10 cellular contexts compared by ENCODE assay signal in the genomic region with DNA sequence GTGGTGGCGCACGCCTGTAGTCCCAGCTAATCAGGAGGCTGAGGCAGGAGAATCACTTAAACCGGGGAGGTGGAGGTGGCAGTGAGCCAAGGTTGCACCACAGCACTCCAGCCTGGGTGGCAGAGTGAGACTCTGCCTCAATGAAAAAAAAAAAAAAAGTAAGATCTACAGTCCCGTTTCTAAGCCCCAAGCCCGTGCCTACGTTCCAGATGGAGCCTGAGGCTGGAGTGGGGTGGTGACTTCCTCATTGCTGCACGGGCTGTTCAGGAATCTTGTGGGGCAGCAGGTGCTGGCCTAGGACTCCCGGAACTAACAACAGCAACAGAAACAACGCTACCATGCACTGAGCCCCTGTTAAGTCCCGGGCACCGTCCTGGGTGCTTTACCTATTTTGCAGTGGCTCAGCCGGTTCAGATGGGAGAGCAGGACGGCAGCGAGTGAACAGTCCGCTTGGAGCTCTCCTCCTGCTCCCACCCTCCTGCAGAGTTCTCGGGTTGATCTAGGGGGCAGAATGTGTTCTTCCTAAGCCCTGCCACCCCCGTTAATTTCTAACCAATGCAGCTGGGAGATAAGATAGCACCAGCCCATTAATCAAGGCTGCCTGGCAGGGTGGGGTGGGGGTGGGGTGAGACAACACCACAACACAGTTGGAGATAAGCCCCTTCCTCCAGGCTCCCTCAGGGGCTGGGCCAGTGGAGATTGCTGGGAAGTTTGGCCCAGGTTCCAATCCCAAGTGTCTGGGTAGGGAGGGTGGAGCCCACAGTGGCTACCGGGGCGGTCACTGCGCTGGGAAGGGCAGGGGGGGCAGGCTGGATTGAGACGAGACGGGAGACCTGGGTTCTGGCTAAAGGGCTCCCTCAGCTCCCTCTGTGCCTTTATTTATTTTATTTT. TPM values are rescaled to one million over a fixed set of nuclear protein-coding genes. Genes with fewer than 3 reads are reported as not detected.
DNase-seq lines count a peak whose midpoint lies in the region; ATAC-seq and TF ChIP-seq lines count a peak whose summit lies in the region.
"Had no signal": no experiment of that assay in that cellular context is flagged by ENCODE, and none has a peak within 500 bp of the region (broad histone marks: within the 10 kb centered on the region; RNA-seq: fewer than 3 reads in every experiment).

No MANE protein-coding gene starts in this region.

- H3K27ac ChIP-seq in SK-N-SH (ENCODE audit: low read depth in 2 of 2, low read length in 1 of 2) (peak overlapping the region in 1 of 2 experiments; percentile 65; a peak in 2 of 4 replicates), heart left ventricle (peak overlapping the region in 1 of 12 donors; percentile 33)

- TF ChIP-seq CTCF in SK-N-SH (IDR thresholded peaks at IDR 0.05) (no peak), heart left ventricle (IDR thresholded peaks at IDR 0.05) (peak in 1 of 12 donors; percentile 11)

- H3K9me3 ChIP-seq in SK-N-SH = no peaks in the 10 kb centered on the region
- no peaks in the 10 kb centered on the region for H3K9me3 ChIP-seq in heart left ventricle
- no peaks in the 10 kb centered on the region for H3K9me3 ChIP-seq in MG63

- DNase-seq in CMK (ENCODE audit: low read depth) (peak; percentile 96), SK-N-SH (peak; percentile 80), heart left ventricle (peak; percentile 39 to 63 (median 55)), myocyte (ENCODE audit: low read depth) (peak; percentile 39), NCI-H1048 (lab: John Stamatoyannopoulos, UW) (no peak), MG63 (no peak)
- DNase-seq in NK-92 treated with Interleukin-12 subunit alpha and Interleukin-12 subunit beta, amount 100 ng/mL, for 24 hours (lab: John Stamatoyannopoulos, UW) = no peak
- DNase-seq: central memory CD4-positive, alpha-beta T cell; foreskin melanocyte had no signal

- H3K4me1 ChIP-seq in SK-N-SH (ENCODE audit: control insufficient read depth in 1 of 2, insufficient read depth in 2 of 2, low read depth in 1 of 2, low read length in 1 of 2) (peaks cover 0 to 29% of the 10 kb centered on the region in 2 experiments; a peak in 1 of 4 replicates), heart left ventricle (peaks cover 0 to 21% (median 5%) of the 10 kb centered on the region in 12 donors)

- no peak for TF ChIP-seq POLR2A in heart left ventricle (IDR thresholded peaks at IDR 0.05)

- H3K9me2 ChIP-seq in SK-N-SH = no peaks in the 10 kb centered on the region

- CTCF ChIA-PET in SK-N-SH (lab: Yijun Ruan, JAX) = interaction anchor here (0.8 to 14.3 kb wide), 7 partner anchors 9 to 263 kb away, joined by 3 to 277 read pairs (median 3); no protein-coding TSS in a partner anchor

- ATAC-seq in heart left ventricle (peak; percentile 72 to 89 (median 82)), GM21576 (IDR thresholded peaks at IDR 0.05; ENCODE audit: unreplicated experiment) (no peak)

- peak in 1 of 2 experiments; percentile 82; a peak in 2 of 4 replicates for TF ChIP-seq EP300 in SK-N-SH (IDR thresholded peaks at IDR 0.05; ENCODE audit: borderline replicate concordance in 1 of 2, low read depth in 1 of 2, low read length in 1 of 2)

- no peaks in the 10 kb centered on the region for H3F3A ChIP-seq in SK-N-SH (replicated peaks; ENCODE audit: insufficient read depth)

- POLR2A ChIA-PET in SK-N-SH (lab: Yijun Ruan, JAX) = interaction anchor here (1.0 kb wide), 1 partner anchor 75 kb away, joined by 3 read pairs; the partner anchor contains the start of gene MARVELD1

- no peak overlapping the region for H2AFZ ChIP-seq in SK-N-SH (ENCODE audit: low read depth)

- no peak for TF ChIP-seq RAD21 in SK-N-SH (IDR thresholded peaks at IDR 0.05; ENCODE audit: low read length)

- intact Hi-C loops in heart left ventricle (cut with DNase I) = no loop called here

- WGBS in SK-N-SH (ENCODE audit: low lambda C conversion rate) = 27% methylated on average over 17 of the region's 22 CpGs
- WGBS in heart left ventricle, 4 donors = 14 to 18% (median 14%) methylated on average over 21 to 22 of the region's 22 CpGs

- H3K4me3 ChIP-seq in SK-N-SH (ENCODE audit: low read depth in 2 of 2, low read length in 1 of 2) = peak overlapping the region in 1 of 2 experiments; percentile 2; a peak in 1 of 4 replicates
- peak overlapping the region in 10 of 12 donors; percentile 5 to 37 (median 24) for H3K4me3 ChIP-seq in heart left ventricle
- no peak overlapping the region for H3K4me3 ChIP-seq in MG63

- H3K9ac ChIP-seq in SK-N-SH = no peak overlapping the region

- H3K79me2 ChIP-seq in SK-N-SH (ENCODE audit: insufficient read depth) = no peaks in the 10 kb centered on the region

- no peak overlapping the region for H3K4me2 ChIP-seq in SK-N-SH

- H3K36me3 ChIP-seq in SK-N-SH (replicated peaks in 1 of 2; ENCODE audit: control insufficient read depth in 1 of 2, insufficient read depth in 2 of 2, low read length in 1 of 2) (no peaks in the 10 kb centered on the region), heart left ventricle (no peaks in the 10 kb centered on the region), MG63 (no peaks in the 10 kb centered on the region)

- H3K27me3 ChIP-seq in SK-N-SH (ENCODE audit: insufficient read depth) = no peaks in the 10 kb centered on the region
- peaks cover 0 to 6% (median 0%) of the 10 kb centered on the region in 9 donors for H3K27me3 ChIP-seq in heart left ventricle
- no peaks in the 10 kb centered on the region for H3K27me3 ChIP-seq in MG63

- no peaks in the 10 kb centered on the region for H4K20me1 ChIP-seq in SK-N-SH (ENCODE audit: insufficient read depth)

TF ChIP-seq in SK-N-SH, 30 proteins besides CTCF, POLR2A, EP300 and RAD21 (continues in another document):
- TF ChIP-seq TCF12 (IDR thresholded peaks at IDR 0.05) (no peak), RCOR1 (IDR thresholded peaks at IDR 0.05; ENCODE audit: low read length) (peak; percentile 62), USF2 (IDR thresholded peaks at IDR 0.05; ENCODE audit: borderline replicate concordance, low read depth, low read length) (no peak), SMC3 (IDR thresholded peaks at IDR 0.05; ENCODE audit: low read depth, low read length) (no peak; the same call in 1 of the 2 replicates), POLR2AphosphoS5 (IDR thresholded peaks at IDR 0.05; ENCODE audit: low read depth, low read length) (no peak), MEF2A (IDR thresholded peaks at IDR 0.05; ENCODE audit: borderline replicate concordance, low read depth) (no peak), TEAD4 (IDR thresholded peaks at IDR 0.05; ENCODE audit: borderline replicate concordance, insufficient read depth) (no peak), NRF1 (IDR thresholded peaks at IDR 0.05; ENCODE audit: low read depth, low read length) (no peak), FOSL2 (IDR thresholded peaks at IDR 0.05; ENCODE audit: borderline replicate concordance, low read depth) (no peak)
- TF ChIP-seq, protein P1, sequence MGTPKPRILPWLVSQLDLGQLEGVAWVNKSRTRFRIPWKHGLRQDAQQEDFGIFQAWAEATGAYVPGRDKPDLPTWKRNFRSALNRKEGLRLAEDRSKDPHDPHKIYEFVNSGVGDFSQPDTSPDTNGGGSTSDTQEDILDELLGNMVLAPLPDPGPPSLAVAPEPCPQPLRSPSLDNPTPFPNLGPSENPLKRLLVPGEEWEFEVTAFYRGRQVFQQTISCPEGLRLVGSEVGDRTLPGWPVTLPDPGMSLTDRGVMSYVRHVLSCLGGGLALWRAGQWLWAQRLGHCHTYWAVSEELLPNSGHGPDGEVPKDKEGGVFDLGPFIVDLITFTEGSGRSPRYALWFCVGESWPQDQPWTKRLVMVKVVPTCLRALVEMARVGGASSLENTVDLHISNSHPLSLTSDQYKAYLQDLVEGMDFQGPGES (IDR thresholded peaks at IDR 0.05; ENCODE audit: low read depth, low read length) = no peak

RNA-seq across cellular contexts. Expression of gene SFRP5, which starts 17.0 kb away (rescaled TPM):
- polyA plus RNA-seq in SK-N-SH (2012; rRNA removed) (not detected in 2 replicates), heart left ventricle (1 to 10 TPM in 1 of 2 donors, under 1 TPM in 1; 1.00 to 1.3 TPM)
- polyA plus RNA-seq in SK-N-SH (2012; cell fraction: cytosol; rRNA removed) = 0.01 TPM in 1 of 2 replicates, not detected in the other
- not detected in 2 replicates for polyA plus RNA-seq in SK-N-SH (2012; cell fraction: nucleus; rRNA removed)
- total RNA-seq in heart left ventricle (1 to 10 TPM in 5 of 9 donors, under 1 TPM in 4; 0.12 to 3.7 (median 1.8) TPM), myocyte (0.91 and 1.4 TPM in 2 replicates)
- polyA plus RNA-seq in myocyte (2012) = 0.58 TPM
- total RNA-seq in MG63 (2014; rRNA removed; shearing (Covaris generic); ENCODE audit: low replicate concordance) = not detected in 2 replicates

RNA-seq across cellular contexts. Expression of gene ZFYVE27, which starts 51.9 kb away (rescaled TPM):
- polyA plus RNA-seq in SK-N-SH (2012; rRNA removed) (30.5 and 44.3 TPM in 2 replicates), heart left ventricle (10 to 100 TPM in 1 of 2 donors, 1 to 10 TPM in 1; 9.5 to 28.5 TPM)
- 15.5 and 22.6 TPM in 2 replicates for polyA plus RNA-seq in SK-N-SH (2012; cell fraction: cytosol; rRNA removed)
- 111 and 122 TPM in 2 replicates for polyA plus RNA-seq in SK-N-SH (2012; cell fraction: nucleus; rRNA removed)
- total RNA-seq in heart left ventricle (10 to 100 TPM in 8 of 9 donors, 1 to 10 TPM in 1; 7.3 to 16.1 (median 13.1) TPM), myocyte (25.5 and 30.5 TPM in 2 replicates)
- polyA plus RNA-seq in myocyte (2012) = 33.5 TPM
- total RNA-seq in MG63 (2014; rRNA removed; shearing (Covaris generic); ENCODE audit: low replicate concordance) = 9.2 and 18.2 TPM in 2 replicates

Comparison
In these comparisons a context has a peak if more than half of its experiments do, and no peak if none do; other contexts are left out.
1. DNase-seq: peak in CMK (single experiment), SK-N-SH (single experiment), heart left ventricle (5 of 5) and myocyte (single experiment); none in NCI-H1048 (single experiment), NK-92 treated with Interleukin-12 subunit alpha and Interleukin-12 subunit beta, amount 100 ng/mL, for 24 hours (single experiment) and MG63 (single experiment).